In the genomic region with DNA sequence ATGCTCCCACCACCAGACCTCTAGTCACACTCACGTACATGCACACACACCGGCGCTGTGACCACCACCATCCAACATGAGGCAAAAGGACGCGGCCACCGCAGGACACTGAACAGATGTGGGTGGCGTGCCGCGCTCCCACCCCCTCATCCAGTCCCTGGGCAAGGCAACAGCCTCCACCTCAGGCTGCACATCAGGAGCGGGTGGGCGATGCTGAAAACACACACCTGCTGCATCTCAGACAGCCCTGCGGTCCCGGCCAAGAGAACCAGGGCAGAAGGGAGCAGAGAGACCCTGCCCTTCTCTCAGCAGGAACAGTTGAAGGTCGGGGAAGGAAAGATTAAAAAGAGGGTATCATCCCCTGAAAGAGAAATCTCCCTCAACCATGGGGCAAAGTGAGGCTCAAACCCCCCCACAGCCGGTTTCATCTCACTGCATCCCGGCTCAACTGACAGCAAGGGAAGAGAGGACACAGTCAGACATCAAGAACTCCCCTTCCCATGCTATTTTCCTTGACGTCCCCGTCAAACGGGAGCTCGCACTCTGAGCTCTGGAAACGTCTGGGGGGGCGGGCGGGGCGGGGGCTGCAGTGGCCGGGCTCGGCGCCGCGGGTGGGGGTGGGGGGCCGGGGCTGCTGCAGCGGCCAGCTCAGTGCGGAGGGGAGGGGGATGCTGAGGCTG, we compare ENCODE assay signal across 8 cellular contexts. TPM values are rescaled to one million over a fixed set of nuclear protein-coding genes. Genes with fewer than 3 reads are reported as not detected.
DNase-seq lines count a peak whose midpoint lies in the region; ATAC-seq and TF ChIP-seq lines count a peak whose summit lies in the region.

No MANE protein-coding gene starts in this region.

- no peaks in the 10 kb centered on the region; the same call in 1 of the 2 replicates for H3F3A ChIP-seq in DOHH2 (ENCODE audit: control insufficient read depth, insufficient read depth)

- H2BK12ac ChIP-seq in trophoblast cell (ENCODE audit: low read length), result no peak overlapping the region

- H3K79me2 ChIP-seq in DOHH2 (ENCODE audit: control insufficient read depth, low read length) (peaks cover 6% of the 10 kb centered on the region), trophoblast cell (ENCODE audit: control insufficient read depth, insufficient read depth, low read length, poor library complexity) (peaks cover 4% of the 10 kb centered on the region)

- H3K27ac ChIP-seq in DOHH2 (ENCODE audit: low read depth, low read length) (no peak overlapping the region), Peyer's patch (peak overlapping the region; percentile 69 to 92 (median 83)), esophagus muscularis mucosa (replicated peaks in 1 of 4) (peak overlapping the region; percentile 82 to 93 (median 85)), trophoblast cell (ENCODE audit: low read depth, low read length) (no peak overlapping the region)

- intact Hi-C loops in esophagus muscularis mucosa (cut with DNase I), result loop anchor here (1.0 kb wide), 1 partner anchor 23 kb away; no protein-coding TSS in a partner anchor

- no peak for DNase-seq in Peyer's patch
- no peak for DNase-seq in esophagus muscularis mucosa (ENCODE audit: extremely low spot score)
- DNase-seq in trophoblast cell, result peak in 1 of 2 donors; percentile 23
- no peak for DNase-seq in GM19238 (ENCODE audit: insufficient read length, low spot score)
- DNase-seq in activated effector memory CD4-positive, alpha-beta T cell treated with anti-CD3 and anti-CD28 coated beads, Interleukin-2, amount 50 U/mL, for 16 hours, result no peak
- no peak for DNase-seq in pons (ENCODE audit: low spot score)

- H3K4me1 ChIP-seq in DOHH2 (ENCODE audit: control insufficient read depth, low read length) (peaks cover 16% of the 10 kb centered on the region), Peyer's patch (peaks cover 4 to 63% (median 8%) of the 10 kb centered on the region in 4 donors), esophagus muscularis mucosa (peaks cover 24 to 73% (median 71%) of the 10 kb centered on the region in 4 donors), trophoblast cell (ENCODE audit: control insufficient read depth in 1 of 2, insufficient read depth in 2 of 2, low read length in 2 of 2) (peaks cover 27 to 32% of the 10 kb centered on the region in 2 experiments)

- peaks cover 7% of the 10 kb centered on the region; the same call in 1 of the 2 replicates for H3K36me3 ChIP-seq in DOHH2 (ENCODE audit: control insufficient read depth, low read length)
- H3K36me3 ChIP-seq in Peyer's patch, result peaks cover 0 to 28% (median 0%) of the 10 kb centered on the region in 3 donors
- H3K36me3 ChIP-seq in esophagus muscularis mucosa, result peaks cover 0 to 27% (median 22%) of the 10 kb centered on the region in 4 donors
- H3K36me3 ChIP-seq in trophoblast cell (ENCODE audit: control insufficient read depth in 1 of 2, insufficient read depth in 2 of 2, low read length in 2 of 2), result peaks cover 10 to 13% of the 10 kb centered on the region in 2 experiments

- no peak overlapping the region for H3K23ac ChIP-seq in trophoblast cell (ENCODE audit: low read length)

- no peak overlapping the region for H3K9ac ChIP-seq in trophoblast cell (ENCODE audit: low read length)

- H2AK5ac ChIP-seq in trophoblast cell (ENCODE audit: low read length), result no peak overlapping the region

- no peak for TF ChIP-seq EP300 in esophagus muscularis mucosa (IDR thresholded peaks at IDR 0.05)

- WGBS in esophagus muscularis mucosa, result 11% methylated on average over 18 of the region's 32 CpGs
- WGBS in trophoblast cell (ENCODE audit: extremely low coverage, insufficient coverage, insufficient read length), result no CpG with 5 or more reads among the region's 32 CpGs

- H3K4me2 ChIP-seq in DOHH2 (ENCODE audit: low read length), result peak overlapping the region; percentile 60
- peak overlapping the region; percentile 47 for H3K4me2 ChIP-seq in trophoblast cell (ENCODE audit: low read length)

- peaks cover 11% of the 10 kb centered on the region for H3K79me1 ChIP-seq in trophoblast cell (ENCODE audit: low read length)

- H3K4ac ChIP-seq in trophoblast cell (ENCODE audit: low read depth, low read length), result no peak overlapping the region

- H3K4me3 ChIP-seq in DOHH2 (ENCODE audit: low read length), result peak overlapping the region; percentile 58
- H3K4me3 ChIP-seq in Peyer's patch, result peak overlapping the region; percentile 90 to 100 (median 96)
- H3K4me3 ChIP-seq in esophagus muscularis mucosa, result peak overlapping the region; percentile 88 to 99 (median 96)
- H3K4me3 ChIP-seq in trophoblast cell (ENCODE audit: low read depth, low read length), result peak overlapping the region; percentile 96

- TF ChIP-seq CTCF in DOHH2 (IDR thresholded peaks at IDR 0.05; ENCODE audit: low read depth, low read length, poor library complexity, severe bottlenecking) (no peak), Peyer's patch (IDR thresholded peaks at IDR 0.05) (no peak), esophagus muscularis mucosa (IDR thresholded peaks at IDR 0.05) (no peak)

- no peak overlapping the region for H3K14ac ChIP-seq in trophoblast cell (ENCODE audit: low read length)

- no peak overlapping the region for H4K12ac ChIP-seq in trophoblast cell (ENCODE audit: low read depth, low read length)

- no peak overlapping the region for H3K18ac ChIP-seq in trophoblast cell (ENCODE audit: low read length)

- H3K27me3 ChIP-seq in DOHH2 (ENCODE audit: control insufficient read depth, low read length) (0 out of 2 replicates have a peak, but pooled peaks cover 5% of the 10 kb centered on the region), Peyer's patch (no peaks in the 10 kb centered on the region), esophagus muscularis mucosa (no peaks in the 10 kb centered on the region), trophoblast cell (ENCODE audit: insufficient read depth, low read length) (no peaks in the 10 kb centered on the region)

- TF ChIP-seq POLR2A in Peyer's patch (IDR thresholded peaks at IDR 0.05), result no peak
- TF ChIP-seq POLR2A in esophagus muscularis mucosa (IDR thresholded peaks at IDR 0.05; ENCODE audit: low read depth), result no peak

- no peak overlapping the region for H2BK5ac ChIP-seq in trophoblast cell (ENCODE audit: low read depth, low read length, poor library complexity)

- no peaks in the 10 kb centered on the region for H3K9me2 ChIP-seq in DOHH2 (replicated peaks; ENCODE audit: control insufficient read depth, low read length)

- H3K9me3 ChIP-seq in DOHH2 (ENCODE audit: control insufficient read depth, insufficient read depth, low read length) (no peaks in the 10 kb centered on the region), Peyer's patch (no peaks in the 10 kb centered on the region), esophagus muscularis mucosa (no peaks in the 10 kb centered on the region), trophoblast cell (ENCODE audit: insufficient read depth, low read depth, low read length) (no peaks in the 10 kb centered on the region)

- H4K20me1 ChIP-seq in DOHH2 (ENCODE audit: control insufficient read depth, insufficient read depth, low read depth, low read length), result peaks cover 4% of the 10 kb centered on the region; the same call in 1 of the 2 replicates

- H2BK120ac ChIP-seq in trophoblast cell (ENCODE audit: insufficient read depth, low read length, poor library complexity), result no peak overlapping the region

- no peak for ATAC-seq in HG02852 (IDR thresholded peaks at IDR 0.05; ENCODE audit: unreplicated experiment)

- no peak overlapping the region for H4K8ac ChIP-seq in trophoblast cell (ENCODE audit: low read depth, low read length)

- no peak overlapping the region for H2AFZ ChIP-seq in trophoblast cell (ENCODE audit: insufficient read depth, low read length, poor library complexity)

- H4K91ac ChIP-seq in trophoblast cell (ENCODE audit: low read depth, low read length), result no peak overlapping the region

RNA-seq across cellular contexts. Expression of a gene that starts 1.1 kb away (rescaled TPM):
- 100 to 1,000 TPM in 3 of 4 donors, 10 to 100 TPM in 1; 34.7 to 159 (median 110) TPM for total RNA-seq in Peyer's patch
- 100 to 1,000 TPM in 3 of 4 donors, 10 to 100 TPM in 1; 96.4 to 201 (median 159) TPM for total RNA-seq in esophagus muscularis mucosa
- polyA plus RNA-seq in trophoblast cell (2013), result 21.4 and 23.0 TPM in 2 replicates

RNA-seq across cellular contexts. Expression of a gene that starts 37.6 kb away (rescaled TPM):
- total RNA-seq in Peyer's patch (1 to 10 TPM in 3 of 4 donors, under 1 TPM in 1; 0.53 to 6.6 (median 2.7) TPM), esophagus muscularis mucosa (10 to 100 TPM in 1 of 4 donors, 1 to 10 TPM in 3; 4.2 to 38.3 (median 6.9) TPM)
- polyA plus RNA-seq in trophoblast cell (2013), result 5.6 and 6.2 TPM in 2 replicates

Comparison
In these comparisons a context has a peak if more than half of its experiments do, and no peak if none do; other contexts are left out.
1. H3K27ac ChIP-seq: peak in Peyer's patch (4 of 4) and esophagus muscularis mucosa (4 of 4); none in DOHH2 (single experiment) and trophoblast cell (single experiment).
2. Peak in every context shown above with its lines, with median percentiles within 50 percentile points of each other: H3K4me3 ChIP-seq.